1 cellular context compared by ENCODE assay signal in the genomic region with DNA sequence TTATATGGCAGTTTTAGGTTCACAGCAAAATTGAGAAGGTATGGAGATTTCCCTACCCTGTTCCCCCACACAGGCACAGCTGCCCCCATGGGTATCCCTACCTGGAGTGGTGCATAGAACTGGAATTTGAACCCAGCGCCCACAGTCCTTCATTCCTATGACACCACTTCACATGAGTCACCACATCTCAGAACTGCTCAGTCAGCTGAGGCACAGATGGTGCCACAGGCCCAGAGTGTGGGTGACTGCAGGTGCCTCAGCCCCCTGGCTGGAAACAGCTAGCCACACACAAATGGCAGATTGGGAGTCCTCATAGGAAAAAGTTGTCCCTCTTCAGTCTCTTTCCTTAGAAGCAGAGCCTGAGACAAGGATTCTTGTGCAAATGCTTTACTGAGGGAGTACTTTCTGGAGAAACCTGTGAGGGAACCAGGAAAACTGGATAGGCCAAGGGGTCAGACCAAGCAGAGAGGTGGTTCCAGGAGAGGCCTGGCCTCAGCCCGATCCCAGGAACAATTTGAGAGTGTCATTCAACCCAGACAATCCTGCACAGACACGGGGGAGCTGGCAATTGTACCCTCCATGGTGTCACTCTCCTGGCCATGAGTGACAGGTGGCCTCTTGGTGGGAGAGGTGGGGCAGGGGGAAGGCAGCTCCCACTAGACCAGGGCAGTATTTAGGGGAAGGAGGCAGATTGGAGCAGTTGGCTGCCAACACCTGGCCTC.
TF ChIP-seq lines count a peak whose summit lies in the region.

No MANE protein-coding gene starts in this region.

TF ChIP-seq in WTC11, 78 proteins besides CTCF, POLR2A, EP300 and RAD21:
- TF ChIP-seq, protein P1, sequence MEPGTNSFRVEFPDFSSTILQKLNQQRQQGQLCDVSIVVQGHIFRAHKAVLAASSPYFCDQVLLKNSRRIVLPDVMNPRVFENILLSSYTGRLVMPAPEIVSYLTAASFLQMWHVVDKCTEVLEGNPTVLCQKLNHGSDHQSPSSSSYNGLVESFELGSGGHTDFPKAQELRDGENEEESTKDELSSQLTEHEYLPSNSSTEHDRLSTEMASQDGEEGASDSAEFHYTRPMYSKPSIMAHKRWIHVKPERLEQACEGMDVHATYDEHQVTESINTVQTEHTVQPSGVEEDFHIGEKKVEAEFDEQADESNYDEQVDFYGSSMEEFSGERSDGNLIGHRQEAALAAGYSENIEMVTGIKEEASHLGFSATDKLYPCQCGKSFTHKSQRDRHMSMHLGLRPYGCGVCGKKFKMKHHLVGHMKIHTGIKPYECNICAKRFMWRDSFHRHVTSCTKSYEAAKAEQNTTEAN (CRISPR knock-in tag; IDR thresholded peaks at IDR 0.05) = no peak
- no peak for TF ChIP-seq E2F5 (CRISPR knock-in tag; IDR thresholded peaks at IDR 0.05)
